26 cellular contexts compared by ENCODE assay signal in the genomic region with DNA sequence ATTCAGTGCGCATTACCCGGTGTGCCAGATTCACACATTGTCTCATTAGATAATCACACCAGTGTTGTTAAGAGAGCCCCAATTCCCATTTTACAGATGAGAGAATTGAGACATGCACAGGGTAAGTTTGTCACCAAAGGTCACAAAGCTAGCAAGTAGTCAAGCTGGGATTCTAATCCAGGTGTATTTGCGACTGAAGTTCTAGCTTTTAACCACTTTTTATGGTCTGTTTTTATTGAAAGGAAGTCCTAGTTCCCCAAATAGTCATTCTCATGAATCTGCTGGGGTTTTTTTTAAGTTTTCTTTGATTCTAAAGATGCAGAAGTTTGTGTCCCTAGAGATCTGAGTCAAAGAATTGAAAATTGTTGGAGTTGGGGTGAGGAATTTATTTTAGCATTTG.
"Had no signal": no experiment of that assay in that cellular context is flagged by ENCODE, and none has a peak within 500 bp of the region (broad histone marks: within the 10 kb centered on the region; RNA-seq: fewer than 3 reads in every experiment).

No MANE protein-coding gene starts in this region.

- H3K4me1 ChIP-seq: left lung, lower lobe of right lung, right atrium auricular region, right lobe of liver, stomach, testis, transverse colon, upper lobe of left lung, vagina had no signal

- H3K4me3 ChIP-seq: left lung, lower lobe of right lung, ovary, right atrium auricular region, right lobe of liver, smooth muscle cell, stomach, testis, thyroid gland, transverse colon, upper lobe of left lung, vagina had no signal

- ATAC-seq: left colon; left lung; lower lobe of right lung; natural killer cell treated with Interleukin-12 subunit alpha and Interleukin-12 subunit beta and Interleukin-15 and Interleukin-18, amount 100 ng/mL, for 72 hours; right lobe of liver; stimulated activated memory B cell treated with anti-CD40 and anti-IgM and Interleukin-4, amounts not matched to agents 10 μg/mL and 1 μg/mL and 100 μg/mL, for 72 hours; stimulated activated naive CD8-positive, alpha-beta T cell treated with anti-CD3 and anti-CD28 coated beads, Interleukin-15, Interleukin-2, amounts not matched to agents 100 U/mL and 50 U/mL, for 24 hours had no signal

- H3K4me2 ChIP-seq: smooth muscle cell had no signal

- H3K36me3 ChIP-seq: left lung, lower lobe of right lung, ovary, right atrium auricular region, right lobe of liver, stomach, thyroid gland, transverse colon, upper lobe of left lung, vagina had no signal

- H3K27ac ChIP-seq: left lung, lower lobe of right lung, ovary, right atrium auricular region, right lobe of liver, stomach, testis, thyroid gland, transverse colon, upper lobe of left lung, vagina had no signal

- H3K9me3 ChIP-seq: left lung, lower lobe of right lung, ovary, right atrium auricular region, right lobe of liver, stomach, testis, thyroid gland, transverse colon, upper lobe of left lung, vagina had no signal

- H3K27me3 ChIP-seq: left lung, ovary, right atrium auricular region, right lobe of liver, stomach, testis, thyroid gland, transverse colon, upper lobe of left lung, vagina had no signal

- DNase-seq: hypothalamus; immature natural killer cell; kidney; left colon; left lung; lower lobe of right lung; mammary epithelial cell; mesenchymal stem cell; naive B cell; ovary; right lobe of liver; stimulated activated CD4-positive, alpha-beta T cell treated with anti-CD3 and anti-CD28 coated beads, Interleukin-1b, Interleukin-23, amount 100 ng/mL, for 48 hours; stimulated activated CD4-positive, alpha-beta T cell treated with anti-CD3 and anti-CD28 coated beads, Interleukin-2, amount 100 ng/mL, for 48 hours; stimulated activated CD4-positive, alpha-beta T cell treated with anti-CD3 and anti-CD28 coated beads, Interleukin-4, amount 100 ng/mL, for 4 hours; stimulated activated CD8-positive, alpha-beta memory T cell treated with anti-CD3 and anti-CD28 coated beads, Interleukin-4, amount 100 ng/mL, for 48 hours; stimulated activated naive CD8-positive, alpha-beta T cell treated with anti-CD3 and anti-CD28 coated beads, Interleukin-15, Interleukin-2, amounts not matched to agents 100 U/mL and 50 U/mL, for 24 hours; stomach; testis; thyroid gland; transverse colon; upper lobe of left lung had no signal
